In genomic region chr12:54463034-54463433, GRCh38 we compare ENCODE assay signal across 14 cellular contexts. TPM values are rescaled to one million over a fixed set of nuclear protein-coding genes. Genes with fewer than 3 reads are reported as not detected.
DNase-seq lines count a peak whose midpoint lies in the region; ATAC-seq and TF ChIP-seq lines count a peak whose summit lies in the region.
"Had no signal": no experiment of that assay in that cellular context is flagged by ENCODE, and none has a peak within 500 bp of the region (broad histone marks: within the 10 kb centered on the region; RNA-seq: fewer than 3 reads in every experiment).

No MANE protein-coding gene starts in this region.

- peaks cover 81% of the 10 kb centered on the region for H3K27me3 ChIP-seq in PC-3 (ENCODE audit: low read length)

- no peaks in the 10 kb centered on the region for H4K20me1 ChIP-seq in PC-3 (ENCODE audit: low read length)

- H3K27ac Mint-ChIP-seq in chondrocyte (ENCODE audit: unreplicated experiment) = no peak overlapping the region
- H3K27ac Mint-ChIP-seq: activated B cell treated with CpG ODN at 0.5 μM for 24 hours, mesothelial cell of epicardium had no signal

- H3K27ac ChIP-seq in PC-3 (ENCODE audit: low read length) = no peak overlapping the region
- H3K27ac ChIP-seq: uterus had no signal

- H3K4me3 ChIP-seq in PC-3 (ENCODE audit: low read length) = no peak overlapping the region
- H3K4me3 ChIP-seq: uterus had no signal

- peaks cover 3% of the 10 kb centered on the region for H3K4me1 Mint-ChIP-seq in chondrocyte (ENCODE audit: low read depth)
- H3K4me1 Mint-ChIP-seq: activated B cell treated with CpG ODN at 0.5 μM for 24 hours; central memory CD8-positive, alpha-beta T cell had no signal

- H3K9me2 ChIP-seq in PC-3 (replicated peaks; ENCODE audit: low read length) = no peaks in the 10 kb centered on the region

- H3K9me3 Mint-ChIP-seq in chondrocyte (ENCODE audit: low read depth) = no peaks in the 10 kb centered on the region
- H3K9me3 Mint-ChIP-seq: activated B cell treated with CpG ODN at 0.5 μM for 24 hours; central memory CD8-positive, alpha-beta T cell; mesothelial cell of epicardium had no signal

- no peak overlapping the region for H3K9ac ChIP-seq in PC-3 (ENCODE audit: low read length)

- no peaks in the 10 kb centered on the region for H3K36me3 Mint-ChIP-seq in chondrocyte (ENCODE audit: low read depth)
- H3K36me3 Mint-ChIP-seq: mesothelial cell of epicardium had no signal

- H3K4me3 Mint-ChIP-seq in chondrocyte (ENCODE audit: unreplicated experiment) = no peak overlapping the region
- H3K4me3 Mint-ChIP-seq: activated B cell treated with CpG ODN at 0.5 μM for 24 hours; central memory CD8-positive, alpha-beta T cell; mesothelial cell of epicardium had no signal

- no peaks in the 10 kb centered on the region for H3K79me2 ChIP-seq in PC-3 (ENCODE audit: low read length)

- H3K36me3 ChIP-seq in PC-3 (ENCODE audit: low read depth, low read length) = no peaks in the 10 kb centered on the region
- H3K36me3 ChIP-seq: uterus had no signal

- BruUV-seq in PC-3 (replicated peaks; lab: Mats Ljungman, UMichigan) = no TSS peak

- DNase-seq in GM03348 (ENCODE audit: low spot score) (peak; percentile 72), PC-3 (peak; percentile 46), fibroblast of peridontal ligament (ENCODE audit: extremely low read depth) (peak; percentile 90), sciatic nerve (ENCODE audit: low spot score) (no peak), epidermal melanocyte (ENCODE audit: insufficient read length, low spot score) (no peak), NCI-H510A treated with DMSO at 0.1 percent for 48 hours (lab: John Stamatoyannopoulos, UW) (no peak), chondrocyte (ENCODE audit: low spot score) (no peak)
- DNase-seq: activated B cell treated with CpG ODN at 0.5 μM for 24 hours, SHP77 treated with DMSO at 0.1 percent for 48 hours had no signal

- H3F3A ChIP-seq in PC-3 (ENCODE audit: low read length, unreplicated experiment) = no peaks in the 10 kb centered on the region

- CTCF ChIA-PET in PC-3 (lab: Charles Lee) = no interaction called here

- intact Hi-C loops in PC-3 (cut with micrococcal nuclease) (no loop called here), sciatic nerve (cut with DNase I) (no loop called here)

- no peak for ATAC-seq in PC-3
- ATAC-seq in sciatic nerve = peak; percentile 88
- no peak for ATAC-seq in GM19023 (IDR thresholded peaks at IDR 0.05; ENCODE audit: unreplicated experiment)

- POLR2A ChIA-PET in PC-3 (lab: Charles Lee; ENCODE audit: unreplicated experiment) = no interaction called here

- TF ChIP-seq CTCF in PC-3 (conservative IDR thresholded peaks at IDR 0.05; ENCODE audit: low read depth, low read length) (no peak), chondrocyte (IDR thresholded peaks at IDR 0.05) (no peak)

- H3K4me2 ChIP-seq in PC-3 (ENCODE audit: low read length) = no peak overlapping the region

- H3K27me3 Mint-ChIP-seq in chondrocyte (ENCODE audit: low read depth) = peaks cover 56% of the 10 kb centered on the region
- H3K27me3 Mint-ChIP-seq: central memory CD8-positive, alpha-beta T cell had no signal

- no peaks in the 10 kb centered on the region for H3K9me3 ChIP-seq in PC-3 (ENCODE audit: low read length)
- H3K9me3 ChIP-seq: uterus had no signal

- H2AFZ ChIP-seq in PC-3 (ENCODE audit: low read length) = no peak overlapping the region

- no peaks in the 10 kb centered on the region for H3K4me1 ChIP-seq in PC-3 (ENCODE audit: insufficient read depth, low read length)
- H3K4me1 ChIP-seq: uterus had no signal

RNA-seq across cellular contexts. Expression of gene GTSF1, which starts 10.4 kb away (rescaled TPM):
- total RNA-seq in PC-3 (2014; rRNA removed) (not detected in 2 replicates), sciatic nerve (not detected), chondrocyte (not detected in 3 replicates)
- total RNA-seq: mesothelial cell of epicardium, skeletal muscle tissue, uterus had no signal

RNA-seq across cellular contexts. Expression of gene NCKAP1L, which starts 34.5 kb away (rescaled TPM):
- total RNA-seq in PC-3 (2014; rRNA removed) (not detected in 2 replicates), sciatic nerve (27.8 TPM), chondrocyte (not detected in 3 replicates)

RNA-seq across cellular contexts. Expression of gene ITGA5, which starts 44.0 kb away (rescaled TPM):
- total RNA-seq in PC-3 (2014; rRNA removed) (35.9 and 38.2 TPM in 2 replicates), sciatic nerve (82.3 TPM), chondrocyte (121 to 160 TPM (median 152 TPM) in 3 replicates)

Comparison
In these comparisons a context has a peak if more than half of its experiments do, and no peak if none do; other contexts are left out.
1. DNase-seq: peak in GM03348 (single experiment), PC-3 (single experiment) and fibroblast of peridontal ligament (single experiment); none in sciatic nerve (single experiment), epidermal melanocyte (single experiment), NCI-H510A treated with DMSO at 0.1 percent for 48 hours (single experiment) and chondrocyte (single experiment).
2. RNA of gene NCKAP1L, which starts 34.5 kb away (total RNA-seq): 27.8 TPM in sciatic nerve (single experiment); not detected in PC-3 and not detected in chondrocyte; every median in the first group is over 10 times any median in the second.